22 cellular contexts compared by ENCODE assay signal in genomic region chr20:56348306-56348695, GRCh38. TPM values are rescaled to one million over a fixed set of nuclear protein-coding genes. Genes with fewer than 3 reads are reported as not detected.
DNase-seq lines count a peak whose midpoint lies in the region; ATAC-seq, FAIRE-seq and TF ChIP-seq lines count a peak whose summit lies in the region.
"Had no signal": no experiment of that assay in that cellular context is flagged by ENCODE, and none has a peak within 500 bp of the region (broad histone marks: within the 10 kb centered on the region; RNA-seq: fewer than 3 reads in every experiment).

No MANE protein-coding gene starts in this region.

- no peak for ATAC-seq in K562
- ATAC-seq in left colon: peak; percentile 42
- no peak for ATAC-seq in HG02840 (IDR thresholded peaks at IDR 0.05; ENCODE audit: low FRiP score, unreplicated experiment)
- ATAC-seq: GM12878; stimulated activated effector memory CD8-positive, alpha-beta T cell treated with anti-CD3 and anti-CD28 coated beads, Interleukin-12 subunit alpha, Interleukin-12 subunit beta, amount 100 ng/mL, for 72 hours had no signal

- H3K36me3 ChIP-seq in HUES6 (ENCODE audit: control insufficient read depth, insufficient read depth, low read length): no peaks in the 10 kb centered on the region
- no peaks in the 10 kb centered on the region for H3K36me3 ChIP-seq in K562 (ENCODE audit: control insufficient read depth, insufficient read depth, low read length)
- no peaks in the 10 kb centered on the region for H3K36me3 ChIP-seq in small intestine (ENCODE audit: control insufficient read depth in 2 of 2, insufficient read depth in 2 of 2, low read length in 2 of 2)
- H3K36me3 ChIP-seq: BE2C, brain microvascular endothelial cell, thyroid gland had no signal

- no peak overlapping the region for H3K4me2 ChIP-seq in K562 (ENCODE audit: insufficient read depth, low read length)

- TF ChIP-seq POLR2A in K562 (conservative IDR thresholded peaks at IDR 0.05): no peak

- no peaks in the 10 kb centered on the region for H3K9me1 ChIP-seq in K562 (ENCODE audit: control insufficient read depth, insufficient read depth, low read length)

- no peak overlapping the region; the same call in 1 of the 2 replicates for H3K27ac ChIP-seq in HUES6 (ENCODE audit: low read depth, low read length)
- no peak overlapping the region for H3K27ac ChIP-seq in K562 (ENCODE audit: extremely low read depth, low read depth, low read length)
- no peak overlapping the region for H3K27ac ChIP-seq in small intestine (ENCODE audit: low read depth in 1 of 2, low read length in 1 of 2)
- H3K27ac ChIP-seq: brain microvascular endothelial cell, thyroid gland had no signal

- H3K9me3 ChIP-seq in HUES6 (ENCODE audit: control insufficient read depth, insufficient read depth, low read depth, low read length): no peaks in the 10 kb centered on the region
- H3K9me3 ChIP-seq in K562 (replicated peaks; ENCODE audit: control insufficient read depth, insufficient read depth, low read depth, low read length): no peaks in the 10 kb centered on the region
- H3K9me3 ChIP-seq in small intestine (ENCODE audit: control insufficient read depth, low read depth): no peaks in the 10 kb centered on the region
- H3K9me3 ChIP-seq: BE2C, thyroid gland had no signal

- TF ChIP-seq EP300 in K562 (IDR thresholded peaks at IDR 0.05; ENCODE audit: low read length): no peak

- no peak for TF ChIP-seq CTCF in K562 (IDR thresholded peaks at IDR 0.05 in 2 of 3, conservative IDR thresholded peaks at IDR 0.05 in 1 of 3; ENCODE audit: insufficient read depth in 2 of 3, low read depth in 1 of 3, low read length in 3 of 3)

- TF ChIP-seq RAD21 in K562 (CRISPR knock-in tag; conservative IDR thresholded peaks at IDR 0.05 in 1 of 2, IDR thresholded peaks at IDR 0.05 in 1 of 2): no peak

- H3K4me3 ChIP-seq in HUES6 (ENCODE audit: low read depth, low read length): peak overlapping the region; percentile 48
- no peak overlapping the region for H3K4me3 ChIP-seq in K562
- no peak overlapping the region for H3K4me3 ChIP-seq in small intestine (ENCODE audit: low read depth in 1 of 2, low read length in 2 of 2)
- H3K4me3 ChIP-seq: GM12878, thyroid gland had no signal

- no peak for FAIRE-seq in K562 (lab: Jason Lieb, UNC)
- FAIRE-seq in small intestine (lab: Jason Lieb, UNC): no peak
- FAIRE-seq: GM12878, keratinocyte had no signal

- H3K4me1 ChIP-seq in HUES6 (ENCODE audit: control insufficient read depth, insufficient read depth, low read length) (peaks cover 20% of the 10 kb centered on the region), K562 (replicated peaks in 1 of 2; ENCODE audit: control insufficient read depth in 2 of 2, insufficient read depth in 2 of 2, low read length in 2 of 2) (peaks cover 0 to 6% of the 10 kb centered on the region in 2 experiments; a peak in 2 of 5 replicates), small intestine (ENCODE audit: control insufficient read depth in 2 of 2, insufficient read depth in 1 of 2, low read depth in 1 of 2, low read length in 1 of 2) (no peaks in the 10 kb centered on the region)
- H3K4me1 ChIP-seq: BE2C had no signal

- H2AFZ ChIP-seq in K562 (ENCODE audit: low read depth, low read length): no peak overlapping the region

- intact Hi-C loops in K562 (cut with micrococcal nuclease) (loop anchor here (5.0 kb wide), 1 partner anchor 229 kb away; no protein-coding TSS in a partner anchor), left colon (cut with DNase I, micrococcal nuclease) (no loop called here)

- no peaks in the 10 kb centered on the region for H3K79me2 ChIP-seq in K562 (ENCODE audit: control insufficient read depth, insufficient read depth, low read length)

- DNase-seq in K562 (ENCODE audit: extremely low read depth in 1 of 4, low spot score in 3 of 4): no peak
- DNase-seq in left colon: no peak
- DNase-seq in small intestine: peak; percentile 13
- no peak for DNase-seq in epidermal melanocyte (ENCODE audit: insufficient read length, low spot score)
- no peak for DNase-seq in NCI-H446 (lab: John Stamatoyannopoulos, UW)
- no peak for DNase-seq in mucosa of gallbladder (ENCODE audit: low spot score)
- DNase-seq: activated CD4-positive, alpha-beta memory T cell treated with anti-CD3 and anti-CD28 coated beads, Interleukin-2, amount 10 ng/mL, durations not matched to agents 7 days and 5 days; activated naive CD4-positive, alpha-beta T cell treated with anti-CD3 and anti-CD28 coated beads, Interleukin-2, amount 50 U/mL, for 16 hours; activated T-cell treated with anti-CD3 and anti-CD28 coated beads, Interleukin-2, amount 50 U/mL, for 24 hours; BE2C; brain microvascular endothelial cell; cortex of kidney; GF-D8; glutamatergic neuron; mesenchymal stem cell; NCI-H1436; thyroid gland had no signal

- H4K20me1 ChIP-seq in K562 (replicated peaks; ENCODE audit: control insufficient read depth, insufficient read depth, low read length): no peaks in the 10 kb centered on the region

- in situ Hi-C loops in K562 (cut with MboI): loop anchor here (10.0 kb wide), 2 partner anchors 94 to 1664 kb away; no protein-coding TSS in a partner anchor

- H3K9ac ChIP-seq in HUES6 (ENCODE audit: low read length) (peak overlapping the region; percentile 39), K562 (ENCODE audit: insufficient read depth in 1 of 2, low read depth in 2 of 2, low read length in 2 of 2) (no peak overlapping the region)

- under 1% methylated on average over 6 of the region's 6 CpGs for WGBS in K562 (ENCODE audit: insufficient coverage, low coverage, missing lambda C conversion rate)
- WGBS in small intestine, 3 donors: 1 to 13% (median 11%) methylated on average over 6 of the region's 6 CpGs

- POLR2A ChIA-PET in K562 (lab: Yijun Ruan, JAX): interaction anchor here (0.8 kb wide), 1 partner anchor 10 kb away, joined by 3 read pairs; the partner anchor contains the start of gene FAM210B

- BruUV-seq in K562 (replicated peaks; lab: Mats Ljungman, UMichigan): no TSS peak

- H3K27me3 ChIP-seq in HUES6 (ENCODE audit: control insufficient read depth, insufficient read depth, low read length): peaks cover 46% of the 10 kb centered on the region
- H3K27me3 ChIP-seq in K562 (ENCODE audit: control insufficient read depth in 2 of 2, insufficient read depth in 2 of 2, low read length in 2 of 2): peaks cover 6 to 21% of the 10 kb centered on the region in 2 experiments; a peak in 4 of 5 replicates
- peaks cover 0 to 8% of the 10 kb centered on the region in 2 donors for H3K27me3 ChIP-seq in small intestine (ENCODE audit: control insufficient read depth in 2 of 2, insufficient read depth in 2 of 2, low read length in 2 of 2)
- H3K27me3 ChIP-seq: thyroid gland had no signal

- CTCF ChIA-PET in K562 (lab: Yijun Ruan, JAX; ENCODE audit: low intra/inter-chr PET ratio): no interaction called here

RNA-seq across cellular contexts. Expression of gene FAM210B, which starts 10.5 kb away (rescaled TPM):
- 34.2 and 45.4 TPM in 2 replicates for total RNA-seq in K562 (2011; cell fraction: chromatin; rRNA removed; ENCODE audit: low replicate concordance)
- total RNA-seq in K562 (2011; cell fraction: nucleolus; rRNA removed): 42.5 and 44.3 TPM in 2 replicates
- 54.1 and 75.7 TPM in 2 replicates for total RNA-seq in K562 (2011; cell fraction: nucleoplasm; rRNA removed)
- total RNA-seq in K562 (2014; rRNA removed): 42.1 and 45.8 TPM in 2 replicates
- 58.1 and 61.2 TPM in 2 replicates for total RNA-seq in K562 (2014; rRNA removed; fragmentation: Illumina TruSeq; extraction: Trizol)
- 37.5 and 39.0 TPM in 2 replicates for total RNA-seq in K562 (2015; rRNA removed; fragmentation: Illumina TruSeq; extraction: Trizol)
- total RNA-seq in K562 (2021): 47.6 and 53.9 TPM in 2 replicates
- 69.9 and 87.3 TPM in 2 replicates for polyA plus RNA-seq in K562 (2011; rRNA removed)
- 37.8 and 50.3 TPM in 2 replicates for polyA plus RNA-seq in K562 (2011; cell fraction: cytosol; rRNA removed)
- polyA plus RNA-seq in K562 (2011; cell fraction: nucleus; rRNA removed): 22.8 and 26.7 TPM in 2 replicates
- polyA plus RNA-seq in K562 (2012): 44.3 and 72.0 TPM in 2 replicates
- polyA plus RNA-seq in K562 (2014; fragmentation: Illumina TruSeq; extraction: Trizol): 69.3 and 83.3 TPM in 2 replicates
- 10 to 100 TPM; 12.1 to 21.4 TPM for polyA plus RNA-seq in K562 (2014; fragmentation: Nextera tagmentation; extraction: Ambion mirVana)
- 56.0 and 60.7 TPM in 2 replicates for polyA plus RNA-seq in K562 (2014; rRNA removed)
- polyA minus RNA-seq in K562 (2011; rRNA and poly(A)+ RNA removed): 46.0 and 53.8 TPM in 2 replicates
- polyA minus RNA-seq in K562 (2011; cell fraction: cytosol; rRNA and poly(A)+ RNA removed): 20.9 and 25.4 TPM in 2 replicates
- polyA minus RNA-seq in K562 (2011; cell fraction: nucleus; rRNA and poly(A)+ RNA removed): 19.5 and 23.7 TPM in 2 replicates
- total RNA-seq in left colon: 10 to 100 TPM; 30.2 to 35.3 TPM
- polyA plus RNA-seq in small intestine: 10 to 100 TPM; 18.1 to 21.9 (median 21.4) TPM
- 72.9 TPM for total RNA-seq in mucosa of gallbladder

RNA-seq across cellular contexts. Expression of gene AURKA, which starts 43.7 kb away (rescaled TPM):
- total RNA-seq in K562 (2011; cell fraction: chromatin; rRNA removed; ENCODE audit: low replicate concordance): 35.2 and 46.4 TPM in 2 replicates
- total RNA-seq in K562 (2011; cell fraction: nucleolus; rRNA removed): 29.4 and 33.6 TPM in 2 replicates
- total RNA-seq in K562 (2011; cell fraction: nucleoplasm; rRNA removed): 34.9 and 36.8 TPM in 2 replicates
- total RNA-seq in K562 (2014; rRNA removed): 72.7 and 78.4 TPM in 2 replicates
- 113 and 126 TPM in 2 replicates for total RNA-seq in K562 (2014; rRNA removed; fragmentation: Illumina TruSeq; extraction: Trizol)
- total RNA-seq in K562 (2015; rRNA removed; fragmentation: Illumina TruSeq; extraction: Trizol): 102 and 105 TPM in 2 replicates
- total RNA-seq in K562 (2021): 97.4 and 101 TPM in 2 replicates
- polyA plus RNA-seq in K562 (2011; rRNA removed): 112 and 148 TPM in 2 replicates
- polyA plus RNA-seq in K562 (2011; cell fraction: cytosol; rRNA removed): 82.8 and 98.1 TPM in 2 replicates
- 52.9 and 65.0 TPM in 2 replicates for polyA plus RNA-seq in K562 (2011; cell fraction: nucleus; rRNA removed)
- 70.5 and 75.3 TPM in 2 replicates for polyA plus RNA-seq in K562 (2012)
- 128 and 162 TPM in 2 replicates for polyA plus RNA-seq in K562 (2014; fragmentation: Illumina TruSeq; extraction: Trizol)
- 100 to 1,000 TPM; 130 to 153 TPM for polyA plus RNA-seq in K562 (2014; fragmentation: Nextera tagmentation; extraction: Ambion mirVana)
- polyA plus RNA-seq in K562 (2014; rRNA removed): 105 and 106 TPM in 2 replicates
- polyA minus RNA-seq in K562 (2011; rRNA and poly(A)+ RNA removed): 99.4 and 104 TPM in 2 replicates
- 43.0 and 57.1 TPM in 2 replicates for polyA minus RNA-seq in K562 (2011; cell fraction: cytosol; rRNA and poly(A)+ RNA removed)
- 16.3 and 31.1 TPM in 2 replicates for polyA minus RNA-seq in K562 (2011; cell fraction: nucleus; rRNA and poly(A)+ RNA removed)
- 10 to 100 TPM; 13.3 to 21.1 TPM for total RNA-seq in left colon
- 10 to 100 TPM in 2 of 3 donors, 1 to 10 TPM in 1; 4.3 to 26.6 (median 12.7) TPM for polyA plus RNA-seq in small intestine
- total RNA-seq in mucosa of gallbladder: 4.6 TPM

RNA-seq across cellular contexts. Expression of gene CSTF1, which starts 44.1 kb away (rescaled TPM):
- 81.3 and 104 TPM in 2 replicates for total RNA-seq in K562 (2011; cell fraction: chromatin; rRNA removed; ENCODE audit: low replicate concordance)
- 51.9 and 54.7 TPM in 2 replicates for total RNA-seq in K562 (2011; cell fraction: nucleolus; rRNA removed)
- total RNA-seq in K562 (2011; cell fraction: nucleoplasm; rRNA removed): 67.5 and 68.8 TPM in 2 replicates
- 30.8 and 36.3 TPM in 2 replicates for total RNA-seq in K562 (2014; rRNA removed)
- 53.4 and 55.2 TPM in 2 replicates for total RNA-seq in K562 (2014; rRNA removed; fragmentation: Illumina TruSeq; extraction: Trizol)
- total RNA-seq in K562 (2015; rRNA removed; fragmentation: Illumina TruSeq; extraction: Trizol): 43.7 and 45.6 TPM in 2 replicates
- 44.4 and 48.9 TPM in 2 replicates for total RNA-seq in K562 (2021)
- polyA plus RNA-seq in K562 (2011; rRNA removed): 76.6 and 92.5 TPM in 2 replicates
- 77.7 and 92.2 TPM in 2 replicates for polyA plus RNA-seq in K562 (2011; cell fraction: cytosol; rRNA removed)
- 81.7 and 87.2 TPM in 2 replicates for polyA plus RNA-seq in K562 (2011; cell fraction: nucleus; rRNA removed)
- polyA plus RNA-seq in K562 (2012): 31.3 and 43.1 TPM in 2 replicates
- polyA plus RNA-seq in K562 (2014; fragmentation: Illumina TruSeq; extraction: Trizol): 48.1 and 56.6 TPM in 2 replicates
- polyA plus RNA-seq in K562 (2014; fragmentation: Nextera tagmentation; extraction: Ambion mirVana): 100 to 1,000 TPM in 1 of 2 experiments, 10 to 100 TPM in 1; 74.1 to 110 TPM
- polyA plus RNA-seq in K562 (2014; rRNA removed): 33.5 and 40.7 TPM in 2 replicates
- 157 and 159 TPM in 2 replicates for polyA minus RNA-seq in K562 (2011; rRNA and poly(A)+ RNA removed)
- polyA minus RNA-seq in K562 (2011; cell fraction: cytosol; rRNA and poly(A)+ RNA removed): 48.8 and 68.1 TPM in 2 replicates
- 30.7 and 57.5 TPM in 2 replicates for polyA minus RNA-seq in K562 (2011; cell fraction: nucleus; rRNA and poly(A)+ RNA removed)
- 10 to 100 TPM; 22.9 to 23.1 TPM for total RNA-seq in left colon
- 10 to 100 TPM in 1 of 3 donors, 1 to 10 TPM in 2; 9.2 to 13.1 (median 9.5) TPM for polyA plus RNA-seq in small intestine
- total RNA-seq in mucosa of gallbladder: 24.1 TPM
